In the genomic region with DNA sequence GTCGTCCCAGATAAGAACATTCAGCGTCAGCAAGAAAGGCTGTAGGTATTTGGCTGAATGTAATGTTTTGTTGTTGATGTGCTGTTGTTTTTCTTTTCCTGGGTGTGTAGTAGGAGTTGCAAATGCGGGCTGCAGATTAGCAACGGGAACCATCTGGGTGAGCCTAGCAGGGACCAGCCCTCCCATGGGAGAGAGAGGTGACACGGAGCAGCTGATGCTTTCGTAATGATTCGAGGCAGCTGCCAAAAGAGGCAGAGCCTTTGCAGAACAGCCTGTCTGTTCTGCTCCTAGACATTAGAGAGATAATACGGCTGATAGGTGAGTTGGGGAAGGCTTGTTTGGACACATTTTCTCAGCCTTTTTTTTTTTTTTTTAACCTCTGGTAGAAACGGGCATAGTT, we compare ENCODE assay signal across 11 cellular contexts. TPM values are rescaled to one million over a fixed set of nuclear protein-coding genes. Genes with fewer than 3 reads are reported as not detected.
DNase-seq lines count a peak whose midpoint lies in the region; ATAC-seq and TF ChIP-seq lines count a peak whose summit lies in the region.
"Had no signal": no experiment of that assay in that cellular context is flagged by ENCODE, and none has a peak within 500 bp of the region (broad histone marks: within the 10 kb centered on the region; RNA-seq: fewer than 3 reads in every experiment).

No MANE protein-coding gene starts in this region.

- H3K4me1 ChIP-seq in A673 (ENCODE audit: insufficient read depth, low read length, poor library complexity, severe bottlenecking) = no peaks in the 10 kb centered on the region

- BruUV-seq in A673 (replicated peaks; lab: Mats Ljungman, UMichigan) = no TSS peak

- H3K4me3 ChIP-seq in A673 (ENCODE audit: low read depth, low read length, poor library complexity, severe bottlenecking) (no peak overlapping the region), WERI-Rb-1 (ENCODE audit: low read depth, low read length) (no peak overlapping the region)
- H3K4me3 ChIP-seq: PC-9 had no signal

- ATAC-seq in GM19351 (IDR thresholded peaks at IDR 0.05; ENCODE audit: unreplicated experiment) (no peak), HG03571 (IDR thresholded peaks at IDR 0.05; ENCODE audit: unreplicated experiment) (no peak), HG02571 (IDR thresholded peaks at IDR 0.05; ENCODE audit: unreplicated experiment) (no peak), GM21825 (IDR thresholded peaks at IDR 0.05; ENCODE audit: unreplicated experiment) (no peak)

- H3K9me3 ChIP-seq in A673 (ENCODE audit: low read depth, low read length, poor library complexity, severe bottlenecking) (no peaks in the 10 kb centered on the region), WERI-Rb-1 (ENCODE audit: severe bottlenecking) (no peaks in the 10 kb centered on the region)

- no peaks in the 10 kb centered on the region for H3K36me3 ChIP-seq in A673 (ENCODE audit: insufficient read depth, low read length, poor library complexity, severe bottlenecking)
- H3K36me3 ChIP-seq in WERI-Rb-1 = no peaks in the 10 kb centered on the region

- peak; percentile 35 for DNase-seq in A673 (ENCODE audit: low spot score)
- DNase-seq in GM03348 (ENCODE audit: low spot score) = peak; percentile 2
- peak; percentile 38 for DNase-seq in WERI-Rb-1
- DNase-seq in iris pigment epithelial cell (ENCODE audit: low read depth) = peak; percentile 13
- DNase-seq: activated CD4-positive, alpha-beta memory T cell treated with anti-CD3 and anti-CD28 coated beads for 36 hours; NCI-H2029; PC-9 had no signal

- H3K27ac ChIP-seq in A673 (ENCODE audit: low read depth, low read length, poor library complexity, severe bottlenecking) = no peak overlapping the region
- no peak overlapping the region for H3K27ac ChIP-seq in WERI-Rb-1
- H3K27ac ChIP-seq: PC-9 had no signal

- POLR2A ChIA-PET in A673 (lab: Charles Lee; ENCODE audit: low non-redundant PET) = no interaction called here

- H3K27me3 ChIP-seq in A673 (replicated peaks; ENCODE audit: insufficient read depth, low read depth, low read length, poor library complexity) (no peaks in the 10 kb centered on the region), WERI-Rb-1 (ENCODE audit: insufficient read depth, low read depth, severe bottlenecking) (no peaks in the 10 kb centered on the region)

- TF ChIP-seq CTCF in A673 (conservative IDR thresholded peaks at IDR 0.05; ENCODE audit: low read depth, low read length) = no peak
- TF ChIP-seq CTCF in WERI-Rb-1 (IDR thresholded peaks at IDR 0.05; ENCODE audit: low read depth, low read length) = no peak

- CTCF ChIA-PET in A673 (lab: Charles Lee) = no interaction called here

- intact Hi-C loops in A673 (cut with micrococcal nuclease; ENCODE audit: unreplicated experiment) = no loop called here

RNA-seq across cellular contexts. Expression of a gene that starts 25.3 kb away (rescaled TPM):
- not detected in 2 replicates for total RNA-seq in A673 (2021)
- total RNA-seq: activated CD4-positive, alpha-beta memory T cell treated with anti-CD3 and anti-CD28 coated beads for 36 hours; PC-9 had no signal
